ENCODE assay signal across 30 cellular contexts in the genomic region with DNA sequence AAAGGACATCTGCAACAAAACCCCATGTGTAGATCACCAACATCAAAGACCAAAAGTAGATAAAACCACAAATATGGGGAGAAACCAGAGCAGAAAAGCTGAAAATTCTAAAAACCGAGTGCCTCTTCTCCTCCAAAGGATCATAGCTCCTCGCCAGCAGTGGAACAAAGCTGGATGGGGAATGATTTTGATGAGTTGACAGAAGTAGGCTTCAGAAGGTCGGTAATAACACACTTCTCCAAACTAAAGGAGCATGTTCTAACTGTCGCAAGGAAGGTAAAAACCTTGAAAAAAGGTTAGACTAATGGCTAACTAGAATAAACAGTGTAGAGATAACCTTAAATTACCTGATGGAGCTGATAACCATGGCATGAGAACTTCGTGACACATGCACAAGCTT.
"Had no signal": no experiment of that assay in that cellular context is flagged by ENCODE, and none has a peak within 500 bp of the region (broad histone marks: within the 10 kb centered on the region; RNA-seq: fewer than 3 reads in every experiment).

No MANE protein-coding gene starts in this region.

- ATAC-seq: esophagus mucosa, gastrocnemius medialis, heart right ventricle, left lobe of liver, lower lobe of right lung had no signal

- FAIRE-seq: colon, endometrium, kidney had no signal

- H3K36me3 ChIP-seq: esophagus squamous epithelium, gastrocnemius medialis, heart right ventricle, left ventricle myocardium inferior, lower lobe of right lung had no signal

- H3K36me3 Mint-ChIP-seq: immature natural killer cell, mesothelial cell of epicardium, naive B cell had no signal

- H3K9me3 Mint-ChIP-seq: naive B cell had no signal

- DNase-seq: dermis blood vessel endothelial cell; dorsolateral prefrontal cortex; effector CD4-positive, alpha-beta T cell; effector memory CD4-positive, alpha-beta T cell; erythroblast; esophagus squamous epithelium; foreskin fibroblast; foreskin melanocyte; gastrocnemius medialis; glutamatergic neuron; head of caudate nucleus; heart right ventricle; hypothalamus; immature natural killer cell; islet precursor cell; kidney; kidney glomerular epithelial cell; left colon; left ventricle myocardium inferior; lower lobe of right lung; mesenchymal stem cell; mucosa of descending colon; naive B cell had no signal

- H3K4me3 ChIP-seq: coronary artery, dorsolateral prefrontal cortex, esophagus squamous epithelium, gastrocnemius medialis, heart right ventricle, left ventricle myocardium inferior, lower lobe of right lung, mucosa of descending colon had no signal

- H3K4me1 ChIP-seq: esophagus squamous epithelium, gastrocnemius medialis, heart right ventricle, left ventricle myocardium inferior, lower lobe of right lung had no signal

- H3K9me3 ChIP-seq: esophagus squamous epithelium, gastrocnemius medialis, heart right ventricle, left ventricle myocardium inferior, lower lobe of right lung, mucosa of descending colon had no signal

- H3K27ac Mint-ChIP-seq: immature natural killer cell, mesothelial cell of epicardium, naive B cell had no signal

- H3K27ac ChIP-seq: coronary artery, dorsolateral prefrontal cortex, epithelial cell of prostate, esophagus squamous epithelium, gastrocnemius medialis, heart right ventricle, left ventricle myocardium inferior, lower lobe of right lung had no signal

- H3K4me1 Mint-ChIP-seq: immature natural killer cell, naive B cell had no signal

- H3K4me3 Mint-ChIP-seq: immature natural killer cell, mesothelial cell of epicardium, naive B cell had no signal

- H3K27me3 ChIP-seq: esophagus squamous epithelium, gastrocnemius medialis had no signal
